ENCODE assay signal across 28 cellular contexts in the genomic region with DNA sequence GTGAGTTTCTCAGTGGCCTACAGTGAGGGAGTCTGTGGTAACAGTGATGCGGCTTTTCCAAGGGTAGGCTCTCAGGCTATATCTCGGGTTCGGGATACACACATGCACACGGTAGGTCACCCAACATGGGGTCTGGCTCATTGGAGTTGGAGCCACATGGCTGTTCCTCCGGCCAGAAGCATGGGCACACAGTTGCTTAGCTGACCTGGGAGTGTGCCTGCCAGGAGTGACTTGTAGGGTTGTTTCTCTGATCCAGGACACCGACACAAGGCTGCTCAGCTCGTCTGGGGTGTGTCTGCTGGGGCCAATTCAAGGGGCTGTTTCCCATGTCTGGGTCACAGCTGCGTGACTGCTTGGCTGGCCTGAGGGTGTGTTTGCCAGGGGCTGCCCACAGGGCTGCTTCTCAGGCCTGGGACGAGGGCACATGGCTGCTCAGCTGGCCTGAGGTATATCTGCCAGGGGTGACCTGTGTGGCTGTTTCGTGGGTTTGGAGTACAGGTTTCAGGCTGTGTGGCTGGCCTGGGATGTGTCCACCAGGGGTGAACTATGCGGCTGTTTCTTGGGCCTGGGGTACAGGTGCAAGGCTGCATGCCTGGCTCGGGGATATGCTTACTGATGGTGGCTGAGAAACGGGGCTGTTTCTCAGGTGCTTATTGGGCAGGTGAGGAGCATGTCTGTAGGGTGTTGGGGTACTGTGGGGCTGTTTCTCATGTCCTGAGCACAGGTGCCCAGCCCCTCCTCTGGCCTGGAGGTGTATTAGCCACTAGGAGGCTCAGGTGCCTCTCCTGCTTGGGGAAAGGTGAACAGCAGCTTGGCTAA. TPM values are rescaled to one million over a fixed set of nuclear protein-coding genes. Genes with fewer than 3 reads are reported as not detected.
"Had no signal": no experiment of that assay in that cellular context is flagged by ENCODE, and none has a peak within 500 bp of the region (broad histone marks: within the 10 kb centered on the region; RNA-seq: fewer than 3 reads in every experiment).

No MANE protein-coding gene starts in this region.

- H3K4me3 ChIP-seq: breast epithelium, gastrocnemius medialis, left ventricle myocardium inferior, neural progenitor cell, sigmoid colon, stomach, thyroid gland, upper lobe of left lung had no signal

- H3K27ac ChIP-seq: breast epithelium, gastrocnemius medialis, left ventricle myocardium inferior, neural progenitor cell, sigmoid colon, stomach, thyroid gland, upper lobe of left lung had no signal

- DNase-seq: activated CD4-positive, alpha-beta T cell treated with anti-CD3 and anti-CD28 coated beads for 4 hours; activated CD4-positive, alpha-beta T cell treated with anti-CD3 and anti-CD28 coated beads, Interleukin-2, amount 50 U/mL, for 4 hours; activated CD8-positive, alpha-beta memory T cell treated with anti-CD3 and anti-CD28 coated beads, Interleukin-2, amount 50 U/mL, for 48 hours; activated naive CD4-positive, alpha-beta T cell; activated T-cell treated with anti-CD3 and anti-CD28 coated beads, Interleukin-2, amount 50 U/mL, for 24 hours; effector CD8-positive, alpha-beta T cell; gastrocnemius medialis; glutamatergic neuron; left ventricle myocardium inferior; natural killer cell; sigmoid colon; small intestine; stimulated activated CD4-positive, alpha-beta T cell treated with anti-CD3 and anti-CD28 coated beads, Interleukin-4, amount 100 ng/mL, for 4 hours; stimulated activated CD8-positive, alpha-beta memory T cell treated with anti-CD3 and anti-CD28 coated beads, Interleukin-4, amount 100 ng/mL, for 48 hours; stomach; thyroid gland; upper lobe of left lung had no signal

- H3K36me3 Mint-ChIP-seq: neural progenitor cell; stimulated activated memory B cell treated with anti-CD40 and anti-IgM and Interleukin-4, amounts not matched to agents 10 μg/mL and 1 μg/mL and 100 μg/mL, for 72 hours had no signal

- H3K4me2 ChIP-seq: neural progenitor cell had no signal

- H3K27ac Mint-ChIP-seq: activated naive CD4-positive, alpha-beta T cell treated with anti-CD3 and anti-CD28 coated beads, Interleukin-2, amount 50 U/mL, for 72 hours; activated T-cell treated with anti-CD3 and anti-CD28 coated beads, Interleukin-2, amount 50 U/mL, for 24 hours; memory B cell; natural killer cell; neural progenitor cell; stimulated activated memory B cell treated with anti-CD40 and anti-IgM and Interleukin-4, amounts not matched to agents 10 μg/mL and 1 μg/mL and 100 μg/mL, for 72 hours had no signal

- H3K36me3 ChIP-seq: breast epithelium, gastrocnemius medialis, left ventricle myocardium inferior, neural progenitor cell, sigmoid colon, stomach, thyroid gland, upper lobe of left lung had no signal

- H3K4me1 ChIP-seq: gastrocnemius medialis, sigmoid colon, thyroid gland, upper lobe of left lung had no signal

- H3K9ac ChIP-seq: neural progenitor cell had no signal

- H3K9me3 ChIP-seq: thyroid gland had no signal

- H3K4me3 Mint-ChIP-seq: activated T-cell treated with anti-CD3 and anti-CD28 coated beads, Interleukin-2, amount 50 U/mL, for 24 hours; central memory CD8-positive, alpha-beta T cell; memory B cell; natural killer cell; neural progenitor cell; stimulated activated memory B cell treated with anti-CD40 and anti-IgM and Interleukin-4, amounts not matched to agents 10 μg/mL and 1 μg/mL and 100 μg/mL, for 72 hours had no signal

- H3K4me1 Mint-ChIP-seq: central memory CD8-positive, alpha-beta T cell; memory B cell; natural killer cell; stimulated activated memory B cell treated with anti-CD40 and anti-IgM and Interleukin-4, amounts not matched to agents 10 μg/mL and 1 μg/mL and 100 μg/mL, for 72 hours had no signal

- ATAC-seq: activated naive CD4-positive, alpha-beta T cell treated with anti-CD3 and anti-CD28 coated beads, Interleukin-2, amount 50 U/mL, for 72 hours; gastrocnemius medialis; natural killer cell; stimulated activated memory B cell treated with anti-CD40 and anti-IgM and Interleukin-4, amounts not matched to agents 10 μg/mL and 1 μg/mL and 100 μg/mL, for 72 hours had no signal

- H3K27me3 ChIP-seq: breast epithelium, neural progenitor cell, stomach, thyroid gland, upper lobe of left lung had no signal

RNA-seq across cellular contexts. Expression of a gene that starts 15.2 kb away (rescaled TPM):
- total RNA-seq: activated CD8-positive, alpha-beta memory T cell treated with anti-CD3 and anti-CD28 coated beads for 36 hours; activated naive CD4-positive, alpha-beta T cell treated with anti-CD3 and anti-CD28 coated beads, Interleukin-2, amount 50 U/mL, for 72 hours; epithelial cell of proximal tubule; mononuclear cell; natural killer cell; posterior vena cava; T-helper 1 cell treated with Interleukin-12 subunit alpha and Interleukin-12 subunit beta and Interleukin-4 antibody, amounts not matched to agents 30 ng/mL and 1 ng/mL, for 36 hours; thyroid gland had no signal
